Comparison of ENCODE assay signal across 8 cellular contexts in genomic region chr4:121156822-121157769, GRCh38. TPM values are rescaled to one million over a fixed set of nuclear protein-coding genes. Genes with fewer than 3 reads are reported as not detected.
DNase-seq lines count a peak whose midpoint lies in the region; ATAC-seq, FAIRE-seq and TF ChIP-seq lines count a peak whose summit lies in the region.

No MANE protein-coding gene starts in this region.

- WGBS in esophagus muscularis mucosa, result 2% methylated on average over 32 of the region's 32 CpGs

- no peaks in the 10 kb centered on the region for H3K9me3 ChIP-seq in esophagus muscularis mucosa
- no peaks in the 10 kb centered on the region for H3K9me3 ChIP-seq in naive thymus-derived CD4-positive, alpha-beta T cell (ENCODE audit: control insufficient read depth in 2 of 3, low read length in 3 of 3)

- CTCF ChIA-PET in activated CD8-positive, alpha-beta T cell treated with anti-CD3 and anti-CD28 coated beads for 36 hours (lab: Charles Lee), result interaction anchor here (1.2 to 6.1 kb wide), 6 partner anchors 21 to 95 kb away, joined by 3 to 30 read pairs (median 5); no protein-coding TSS in a partner anchor
- CTCF ChIA-PET in naive thymus-derived CD4-positive, alpha-beta T cell (lab: Charles Lee), result interaction anchor here (0.7 to 3.1 kb wide), 2 partner anchors 35 to 42 kb away, joined by 3 to 14 read pairs; no protein-coding TSS in a partner anchor

- no peaks in the 10 kb centered on the region for H3K9me3 Mint-ChIP-seq in activated CD8-positive, alpha-beta T cell treated with anti-CD3 and anti-CD28 coated beads for 36 hours
- peaks cover 0 to 2% (median 0%) of the 10 kb centered on the region in 11 donors for H3K9me3 Mint-ChIP-seq in naive thymus-derived CD4-positive, alpha-beta T cell

- no peak for FAIRE-seq in GM12892 (lab: Jason Lieb, UNC)

- no peak overlapping the region for H3K27ac ChIP-seq in esophagus muscularis mucosa (replicated peaks in 1 of 4)
- peak overlapping the region; percentile 71 for H3K27ac ChIP-seq in naive thymus-derived CD4-positive, alpha-beta T cell (ENCODE audit: low read depth, low read length)

- TF ChIP-seq CTCF in activated CD8-positive, alpha-beta T cell treated with anti-CD3 and anti-CD28 coated beads for 36 hours (IDR thresholded peaks at IDR 0.05), result no peak
- TF ChIP-seq CTCF in esophagus muscularis mucosa (IDR thresholded peaks at IDR 0.05), result no peak

- no peaks in the 10 kb centered on the region for H3K27me3 Mint-ChIP-seq in activated CD8-positive, alpha-beta T cell treated with anti-CD3 and anti-CD28 coated beads for 36 hours
- peaks cover 0 to 35% (median 0%) of the 10 kb centered on the region in 5 donors for H3K27me3 Mint-ChIP-seq in naive thymus-derived CD4-positive, alpha-beta T cell

- H3K27me3 ChIP-seq in esophagus muscularis mucosa, result peaks cover 0 to 16% (median 6%) of the 10 kb centered on the region in 4 donors
- no peaks in the 10 kb centered on the region for H3K27me3 ChIP-seq in naive thymus-derived CD4-positive, alpha-beta T cell (ENCODE audit: control insufficient read depth in 2 of 2, insufficient read depth in 2 of 2, low read length in 2 of 2)

- peaks cover 0 to 12% (median 9%) of the 10 kb centered on the region in 4 donors for H3K4me1 ChIP-seq in esophagus muscularis mucosa
- peaks cover 36 to 52% of the 10 kb centered on the region in 2 donors for H3K4me1 ChIP-seq in naive thymus-derived CD4-positive, alpha-beta T cell (ENCODE audit: control insufficient read depth in 2 of 2, insufficient read depth in 2 of 2, low read length in 2 of 2)

- peak overlapping the region; percentile 39 to 60 (median 49) for H3K4me3 ChIP-seq in esophagus muscularis mucosa
- peak overlapping the region; percentile 70 for H3K4me3 ChIP-seq in naive thymus-derived CD4-positive, alpha-beta T cell (ENCODE audit: low read length)

- TF ChIP-seq POLR2A in esophagus muscularis mucosa (IDR thresholded peaks at IDR 0.05; ENCODE audit: low read depth) (no peak), GM12892 (IDR thresholded peaks at IDR 0.05; ENCODE audit: low read depth, low read length) (no peak)

- peak; percentile 27 for DNase-seq in A172 (ENCODE audit: low spot score)
- DNase-seq in activated CD8-positive, alpha-beta T cell treated with anti-CD3 and anti-CD28 coated beads for 36 hours, result peak; percentile 48
- DNase-seq in esophagus muscularis mucosa (ENCODE audit: extremely low spot score), result no peak
- peak in 7 of 9 donors; percentile 13 to 37 (median 32) for DNase-seq in naive thymus-derived CD4-positive, alpha-beta T cell
- DNase-seq in NCI-H1436 treated with DMSO at 0.1 percent for 48 hours (lab: John Stamatoyannopoulos, UW), result no peak
- no peak for DNase-seq in GM12892 (ENCODE audit: insufficient read length)
- no peak for DNase-seq in cerebellum (ENCODE audit: low spot score)

- no peak for TF ChIP-seq EP300 in esophagus muscularis mucosa (IDR thresholded peaks at IDR 0.05)

- H3K4me1 Mint-ChIP-seq in activated CD8-positive, alpha-beta T cell treated with anti-CD3 and anti-CD28 coated beads for 36 hours (ENCODE audit: low read depth), result peaks cover 44% of the 10 kb centered on the region
- peaks cover 25 to 71% (median 64%) of the 10 kb centered on the region in 7 donors for H3K4me1 Mint-ChIP-seq in naive thymus-derived CD4-positive, alpha-beta T cell

- POLR2A ChIA-PET in activated CD8-positive, alpha-beta T cell treated with anti-CD3 and anti-CD28 coated beads for 36 hours (lab: Charles Lee), result interaction anchor here (0.6 to 2.3 kb wide), 2 partner anchors 9 to 19 kb away, joined by 3 to 7 read pairs; no protein-coding TSS in a partner anchor
- POLR2A ChIA-PET in naive thymus-derived CD4-positive, alpha-beta T cell (lab: Charles Lee), result interaction anchor here (0.7 to 6.1 kb wide), 9 partner anchors 10 to 63 kb away, joined by 3 to 63 read pairs (median 4); no protein-coding TSS in a partner anchor

- no peaks in the 10 kb centered on the region for H3K36me3 ChIP-seq in esophagus muscularis mucosa
- H3K36me3 ChIP-seq in naive thymus-derived CD4-positive, alpha-beta T cell (ENCODE audit: control insufficient read depth in 2 of 3, insufficient read depth in 3 of 3, low read length in 3 of 3), result no peaks in the 10 kb centered on the region

- H3K4me3 Mint-ChIP-seq in activated CD8-positive, alpha-beta T cell treated with anti-CD3 and anti-CD28 coated beads for 36 hours, result peak overlapping the region; percentile 81
- peak overlapping the region; percentile 88 to 99 (median 94) for H3K4me3 Mint-ChIP-seq in naive thymus-derived CD4-positive, alpha-beta T cell

- H3K27ac Mint-ChIP-seq in activated CD8-positive, alpha-beta T cell treated with anti-CD3 and anti-CD28 coated beads for 36 hours, result peak overlapping the region; percentile 58
- H3K27ac Mint-ChIP-seq in naive thymus-derived CD4-positive, alpha-beta T cell, result peak overlapping the region; percentile 74 to 99 (median 96)

- intact Hi-C loops in activated CD8-positive, alpha-beta T cell treated with anti-CD3 and anti-CD28 coated beads for 36 hours (cut with micrococcal nuclease), result no loop called here
- intact Hi-C loops in esophagus muscularis mucosa (cut with DNase I), result no loop called here
- intact Hi-C loops in naive thymus-derived CD4-positive, alpha-beta T cell (cut with micrococcal nuclease), result loop anchor here (1.0 kb wide), 2 partner anchors 9 to 95 kb away; no protein-coding TSS in a partner anchor

- ATAC-seq in HG03354 (IDR thresholded peaks at IDR 0.05; ENCODE audit: poor library complexity, severe bottlenecking, unreplicated experiment), result peak; percentile 41
- ATAC-seq in activated CD8-positive, alpha-beta T cell treated with anti-CD3 and anti-CD28 coated beads for 36 hours, result peak; percentile 52
- peak; percentile 44 for ATAC-seq in naive thymus-derived CD4-positive, alpha-beta T cell

- peaks cover 1% of the 10 kb centered on the region for H3K36me3 Mint-ChIP-seq in activated CD8-positive, alpha-beta T cell treated with anti-CD3 and anti-CD28 coated beads for 36 hours (ENCODE audit: low read depth)
- H3K36me3 Mint-ChIP-seq in naive thymus-derived CD4-positive, alpha-beta T cell, result peaks cover 0 to 16% (median 0%) of the 10 kb centered on the region in 5 donors

RNA-seq across cellular contexts. Expression of gene TNIP3, which starts 7.0 kb away (rescaled TPM):
- 0.05 and 1.9 TPM in 2 replicates for total RNA-seq in A172 (2014; rRNA removed; shearing (Covaris generic))
- 1 to 10 TPM; 1.9 to 2.4 TPM for total RNA-seq in activated CD8-positive, alpha-beta T cell treated with anti-CD3 and anti-CD28 coated beads for 36 hours
- total RNA-seq in esophagus muscularis mucosa (1 to 10 TPM in 1 of 4 donors, not detected in 3; 2.2 TPM), cerebellum (0.73 TPM)
- total RNA-seq in naive thymus-derived CD4-positive, alpha-beta T cell, result 1 to 10 TPM in 2 of 5 experiments, under 1 TPM in 3; 0.57 to 1.8 (median 0.90) TPM
- polyA plus RNA-seq in naive thymus-derived CD4-positive, alpha-beta T cell, result under 1 TPM; 0.30 to 0.62 TPM
- polyA plus RNA-seq in GM12892 (2012; ENCODE audit: missing spikeins), result 1.8 TPM

Comparison
In these comparisons a context has a peak if more than half of its experiments do, and no peak if none do; other contexts are left out.
1. DNase-seq: peak in A172 (single experiment), activated CD8-positive, alpha-beta T cell treated with anti-CD3 and anti-CD28 coated beads for 36 hours (single experiment) and naive thymus-derived CD4-positive, alpha-beta T cell (7 of 9); none in esophagus muscularis mucosa (single experiment), NCI-H1436 treated with DMSO at 0.1 percent for 48 hours (single experiment), GM12892 (single experiment) and cerebellum (single experiment).
2. intact Hi-C loops: an anchor here in naive thymus-derived CD4-positive, alpha-beta T cell (1.0 kb wide); none called in activated CD8-positive, alpha-beta T cell treated with anti-CD3 and anti-CD28 coated beads for 36 hours and esophagus muscularis mucosa.
3. Peak in every context shown above with its lines, with median percentiles within 50 percentile points of each other: ATAC-seq.